ENCODE assay signal across 17 cellular contexts in the genomic region with DNA sequence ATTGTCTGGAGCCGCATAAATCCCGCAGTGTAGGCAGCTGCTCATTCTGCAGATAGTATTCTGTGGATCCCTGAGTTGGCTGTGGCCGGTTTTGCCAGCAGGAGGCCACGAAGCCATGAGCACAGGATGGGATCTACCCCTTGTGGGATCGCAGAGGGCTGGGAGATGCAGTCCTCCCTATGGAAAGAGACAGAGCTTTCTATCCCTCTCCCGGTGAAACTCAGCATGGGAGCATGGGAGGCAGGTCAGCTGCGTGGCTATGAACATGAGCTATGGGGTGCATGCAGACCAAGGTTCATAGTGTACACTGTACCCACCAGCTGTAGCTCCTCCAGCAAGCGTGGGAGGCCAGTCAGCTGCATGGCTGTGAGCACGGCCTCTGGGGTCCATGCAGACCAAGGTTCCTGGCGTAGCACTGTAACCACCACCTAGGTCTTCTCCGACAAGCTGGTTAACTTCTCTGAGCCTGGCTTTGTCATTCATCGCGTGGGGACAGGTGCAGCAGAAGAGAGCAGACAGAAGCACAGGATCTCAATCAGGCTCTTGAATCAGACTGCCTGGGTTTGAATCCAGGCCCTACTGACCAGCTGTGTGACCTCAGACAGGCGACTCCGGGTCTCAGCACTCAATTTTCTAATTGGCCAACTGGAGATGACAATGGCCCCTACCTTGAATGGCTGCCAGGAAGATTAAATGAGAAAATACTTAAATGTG. TPM values are rescaled to one million over a fixed set of nuclear protein-coding genes. Genes with fewer than 3 reads are reported as not detected.
DNase-seq lines count a peak whose midpoint lies in the region; ATAC-seq and TF ChIP-seq lines count a peak whose summit lies in the region.
"Had no signal": no experiment of that assay in that cellular context is flagged by ENCODE, and none has a peak within 500 bp of the region (broad histone marks: within the 10 kb centered on the region; RNA-seq: fewer than 3 reads in every experiment).

No MANE protein-coding gene starts in this region.

- H3K79me2 ChIP-seq in SK-N-SH (ENCODE audit: insufficient read depth) = peaks cover 69% of the 10 kb centered on the region

- no peak overlapping the region for H2AFZ ChIP-seq in SK-N-SH (ENCODE audit: low read depth)
- H2AFZ ChIP-seq: GM23248 had no signal

- no peak for TF ChIP-seq EP300 in SK-N-SH (IDR thresholded peaks at IDR 0.05; ENCODE audit: borderline replicate concordance in 1 of 2, low read depth in 1 of 2, low read length in 1 of 2)

- H3K4me2 ChIP-seq in SK-N-SH = no peak overlapping the region

- H3K9me3 ChIP-seq in SK-N-SH (peaks cover 10% of the 10 kb centered on the region; the same call in 1 of the 2 replicates), aorta (ENCODE audit: control insufficient read depth, low read length) (no peaks in the 10 kb centered on the region)
- H3K9me3 ChIP-seq: breast epithelium had no signal

- H3K36me3 ChIP-seq in SK-N-SH (replicated peaks in 1 of 2; ENCODE audit: control insufficient read depth in 1 of 2, insufficient read depth in 2 of 2, low read length in 1 of 2) (peaks cover 0 to 42% of the 10 kb centered on the region in 2 experiments), aorta (ENCODE audit: control insufficient read depth in 1 of 2, insufficient read depth in 2 of 2, low read length in 1 of 2) (no peaks in the 10 kb centered on the region)
- H3K36me3 ChIP-seq: breast epithelium had no signal

- H4K20me1 ChIP-seq in SK-N-SH (ENCODE audit: insufficient read depth) = no peaks in the 10 kb centered on the region

- H3K27ac ChIP-seq in SK-N-SH (ENCODE audit: low read depth in 2 of 2, low read length in 1 of 2) (no peak overlapping the region), VCaP (no peak overlapping the region), aorta (ENCODE audit: low read depth in 1 of 2, low read length in 2 of 2) (no peak overlapping the region)
- H3K27ac ChIP-seq: breast epithelium, epithelial cell of prostate had no signal

- CTCF ChIA-PET in SK-N-SH (lab: Yijun Ruan, JAX) = interaction anchor here (3.0 to 3.3 kb wide), 2 partner anchors 12 to 161 kb away, joined by 21 to 27 read pairs; no protein-coding TSS in a partner anchor

- TF ChIP-seq RAD21 in SK-N-SH (IDR thresholded peaks at IDR 0.05; ENCODE audit: low read length) = no peak

- no peak overlapping the region for H3K27ac Mint-ChIP-seq in chondrocyte (ENCODE audit: unreplicated experiment)
- H3K27ac Mint-ChIP-seq: activated naive CD8-positive, alpha-beta T cell treated with anti-CD3 and anti-CD28 coated beads, Interleukin-2, amount 50 U/mL, for 24 hours; CD4-positive, alpha-beta T cell had no signal

- H3K27me3 Mint-ChIP-seq in chondrocyte (ENCODE audit: low read depth) = peaks cover 4% of the 10 kb centered on the region

- POLR2A ChIA-PET in SK-N-SH (lab: Yijun Ruan, JAX) = no interaction called here

- H3K27me3 ChIP-seq in SK-N-SH (ENCODE audit: insufficient read depth) = no peaks in the 10 kb centered on the region
- no peaks in the 10 kb centered on the region for H3K27me3 ChIP-seq in aorta (ENCODE audit: control insufficient read depth in 1 of 2, insufficient read depth in 2 of 2, low read length in 1 of 2)
- H3K27me3 ChIP-seq: breast epithelium had no signal

- H3K9ac ChIP-seq in SK-N-SH = no peak overlapping the region
- H3K9ac ChIP-seq: GM23248 had no signal

- H3K4me3 ChIP-seq in SK-N-SH (ENCODE audit: low read depth in 2 of 2, low read length in 1 of 2) = no peak overlapping the region
- H3K4me3 ChIP-seq in aorta (ENCODE audit: low read length in 2 of 2) = no peak overlapping the region
- H3K4me3 ChIP-seq: breast epithelium, GM23248 had no signal

- DNase-seq in SK-N-SH = no peak
- peak; percentile 53 for DNase-seq in islet precursor cell
- DNase-seq in aorta = no peak
- DNase-seq in chondrocyte (ENCODE audit: low spot score) = no peak
- DNase-seq in epidermal melanocyte (ENCODE audit: insufficient read length, low spot score) = no peak
- no peak for DNase-seq in AG08395 (ENCODE audit: low spot score)
- DNase-seq: activated naive CD8-positive, alpha-beta T cell treated with anti-CD3 and anti-CD28 coated beads, Interleukin-2, amount 50 U/mL, for 24 hours; CD4-positive, alpha-beta T cell; dermis blood vessel endothelial cell; GM23248; mesendoderm; T1000 had no signal

- no peak overlapping the region for H3K4me3 Mint-ChIP-seq in chondrocyte (ENCODE audit: unreplicated experiment)
- H3K4me3 Mint-ChIP-seq: activated naive CD8-positive, alpha-beta T cell treated with anti-CD3 and anti-CD28 coated beads, Interleukin-2, amount 50 U/mL, for 24 hours; CD4-positive, alpha-beta T cell had no signal

- no peak for TF ChIP-seq CTCF in SK-N-SH (IDR thresholded peaks at IDR 0.05)
- TF ChIP-seq CTCF in VCaP (conservative IDR thresholded peaks at IDR 0.05) = 0 out of 2 replicates have a peak, but pooled peaks have one; percentile 15
- no peak for TF ChIP-seq CTCF in chondrocyte (IDR thresholded peaks at IDR 0.05)

- H3K4me1 ChIP-seq in SK-N-SH (ENCODE audit: control insufficient read depth in 1 of 2, insufficient read depth in 2 of 2, low read depth in 1 of 2, low read length in 1 of 2) = peaks cover 1 to 17% of the 10 kb centered on the region in 2 experiments; a peak in 3 of 4 replicates
- no peaks in the 10 kb centered on the region for H3K4me1 ChIP-seq in aorta (ENCODE audit: control insufficient read depth in 1 of 2, insufficient read depth in 2 of 2, low read length in 2 of 2)
- H3K4me1 ChIP-seq: breast epithelium had no signal

- peaks cover 8% of the 10 kb centered on the region for H3F3A ChIP-seq in SK-N-SH (replicated peaks; ENCODE audit: insufficient read depth)

- H3K4me1 Mint-ChIP-seq in chondrocyte (ENCODE audit: low read depth) = peaks cover 9% of the 10 kb centered on the region
- H3K4me1 Mint-ChIP-seq: activated naive CD8-positive, alpha-beta T cell treated with anti-CD3 and anti-CD28 coated beads, Interleukin-2, amount 50 U/mL, for 24 hours had no signal

- peak; percentile 27 for ATAC-seq in SK-N-SH treated with all-trans-retinoic acid at 6 μM for 48 hours
- peak; percentile 33 for ATAC-seq in aorta (ENCODE audit: low FRiP score)
- ATAC-seq: activated naive CD8-positive, alpha-beta T cell treated with anti-CD3 and anti-CD28 coated beads, Interleukin-2, amount 50 U/mL, for 24 hours had no signal

- H3K36me3 Mint-ChIP-seq in chondrocyte (ENCODE audit: low read depth) = peaks cover 6% of the 10 kb centered on the region

- H3K9me3 Mint-ChIP-seq in chondrocyte (ENCODE audit: low read depth) = peaks cover 7% of the 10 kb centered on the region
- H3K9me3 Mint-ChIP-seq: activated naive CD8-positive, alpha-beta T cell treated with anti-CD3 and anti-CD28 coated beads, Interleukin-2, amount 50 U/mL, for 24 hours; CD4-positive, alpha-beta T cell had no signal

- intact Hi-C loops in aorta (cut with DNase I) = no loop called here

- 89% methylated on average over 10 of the region's 15 CpGs for WGBS in SK-N-SH (ENCODE audit: low lambda C conversion rate)
- WGBS in aorta, 2 donors = 78 to 83% methylated on average over 15 of the region's 15 CpGs

- no peaks in the 10 kb centered on the region for H3K9me2 ChIP-seq in SK-N-SH

TF ChIP-seq in SK-N-SH treated with all-trans-retinoic acid at 6 μM for 48 hours, 23 proteins besides CTCF, POLR2A, EP300 and RAD21 (continues in another document):
- TF ChIP-seq, protein P1, sequence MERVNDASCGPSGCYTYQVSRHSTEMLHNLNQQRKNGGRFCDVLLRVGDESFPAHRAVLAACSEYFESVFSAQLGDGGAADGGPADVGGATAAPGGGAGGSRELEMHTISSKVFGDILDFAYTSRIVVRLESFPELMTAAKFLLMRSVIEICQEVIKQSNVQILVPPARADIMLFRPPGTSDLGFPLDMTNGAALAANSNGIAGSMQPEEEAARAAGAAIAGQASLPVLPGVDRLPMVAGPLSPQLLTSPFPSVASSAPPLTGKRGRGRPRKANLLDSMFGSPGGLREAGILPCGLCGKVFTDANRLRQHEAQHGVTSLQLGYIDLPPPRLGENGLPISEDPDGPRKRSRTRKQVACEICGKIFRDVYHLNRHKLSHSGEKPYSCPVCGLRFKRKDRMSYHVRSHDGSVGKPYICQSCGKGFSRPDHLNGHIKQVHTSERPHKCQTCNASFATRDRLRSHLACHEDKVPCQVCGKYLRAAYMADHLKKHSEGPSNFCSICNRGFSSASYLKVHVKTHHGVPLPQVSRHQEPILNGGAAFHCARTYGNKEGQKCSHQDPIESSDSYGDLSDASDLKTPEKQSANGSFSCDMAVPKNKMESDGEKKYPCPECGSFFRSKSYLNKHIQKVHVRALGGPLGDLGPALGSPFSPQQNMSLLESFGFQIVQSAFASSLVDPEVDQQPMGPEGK (CRISPR knock-in tag; IDR thresholded peaks at IDR 0.05; ENCODE audit: borderline replicate concordance) = no peak
- TF ChIP-seq ARNTL (CRISPR knock-in tag; IDR thresholded peaks at IDR 0.05; ENCODE audit: borderline replicate concordance, low read depth) = no peak
- no peak for TF ChIP-seq ESRRG (CRISPR knock-in tag; IDR thresholded peaks at IDR 0.05)

TF ChIP-seq in SK-N-SH, 30 proteins besides CTCF, POLR2A, EP300 and RAD21:
- no peak for TF ChIP-seq MXI1 (IDR thresholded peaks at IDR 0.05; ENCODE audit: low read depth, low read length)
- TF ChIP-seq GABPA (IDR thresholded peaks at IDR 0.05; ENCODE audit: low read depth) = no peak
- TF ChIP-seq EZH2phosphoT487 (IDR thresholded peaks at IDR 0.05; ENCODE audit: borderline replicate concordance, low read depth) = no peak
- TF ChIP-seq POLR2AphosphoS5 (IDR thresholded peaks at IDR 0.05; ENCODE audit: low read depth, low read length) = no peak
- no peak for TF ChIP-seq JUND (IDR thresholded peaks at IDR 0.05)

RNA-seq across cellular contexts. Expression of a gene that starts 5.9 kb away (rescaled TPM):
- polyA plus RNA-seq in SK-N-SH (2012; rRNA removed) = 14.4 and 16.9 TPM in 2 replicates
- polyA plus RNA-seq in SK-N-SH (2012; cell fraction: cytosol; rRNA removed) = 7.0 and 10.3 TPM in 2 replicates
- 16.6 and 26.9 TPM in 2 replicates for polyA plus RNA-seq in SK-N-SH (2012; cell fraction: nucleus; rRNA removed)
- total RNA-seq in aorta = 1 to 10 TPM in 1 of 2 donors, under 1 TPM in 1; 0.36 to 2.8 TPM
- under 1 TPM in 1 of 2 donors, not detected in 1; 0.18 TPM for polyA plus RNA-seq in aorta
- total RNA-seq in chondrocyte = not detected in 3 replicates
- total RNA-seq: CD4-positive, alpha-beta T cell; dermis blood vessel endothelial cell; pulmonary artery endothelial cell had no signal

RNA-seq across cellular contexts. Expression of a gene that starts 57.3 kb away (rescaled TPM):
- polyA plus RNA-seq in SK-N-SH (2012; rRNA removed) (4.8 and 6.4 TPM in 2 replicates), aorta (not detected)
- 3.4 and 5.1 TPM in 2 replicates for polyA plus RNA-seq in SK-N-SH (2012; cell fraction: cytosol; rRNA removed)
- polyA plus RNA-seq in SK-N-SH (2012; cell fraction: nucleus; rRNA removed) = 5.0 and 6.3 TPM in 2 replicates
- total RNA-seq in aorta (10 to 100 TPM in 1 of 2 donors, 1 to 10 TPM in 1; 5.2 to 12.2 TPM), chondrocyte (0.21 to 0.29 TPM (median 0.27 TPM) in 3 replicates)
- total RNA-seq: CD4-positive, alpha-beta T cell; pulmonary artery endothelial cell had no signal
